Comparison of ENCODE assay signal across 22 cellular contexts in the genomic region with DNA sequence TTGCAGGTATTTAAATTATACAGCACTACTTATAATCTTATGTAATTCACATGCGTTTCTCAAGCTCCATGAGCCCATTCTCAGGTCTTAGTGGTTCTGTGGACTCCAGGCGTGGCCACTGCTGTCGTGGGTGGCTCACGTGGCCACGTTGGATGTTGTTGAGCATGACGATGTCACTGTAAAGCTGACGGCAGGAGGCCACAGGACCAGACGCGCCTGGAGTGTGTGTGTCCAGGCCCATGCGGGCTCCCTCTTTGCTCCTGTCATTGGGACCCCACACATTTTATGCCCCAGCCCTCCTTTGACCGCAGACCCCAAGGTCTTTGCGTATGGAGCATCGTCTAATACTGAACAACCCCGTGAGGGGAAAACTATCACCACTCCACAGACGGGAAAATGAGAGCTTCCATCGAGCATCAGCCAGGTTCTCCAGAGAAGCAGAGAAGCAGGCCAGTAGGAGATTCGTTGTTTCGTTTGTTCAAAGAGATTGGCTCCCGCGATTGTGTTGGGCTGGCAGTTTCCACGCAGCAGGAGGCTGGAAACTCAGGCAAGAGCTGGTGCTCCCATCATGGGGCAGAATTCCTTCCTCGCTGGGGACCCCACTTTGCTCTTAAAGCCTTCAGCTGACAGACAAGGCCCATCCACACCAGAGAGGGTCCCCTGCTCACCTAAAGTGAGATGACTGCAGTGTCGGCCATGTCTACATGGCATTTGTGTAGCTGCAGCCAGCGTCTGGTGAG.
"Had no signal": no experiment of that assay in that cellular context is flagged by ENCODE, and none has a peak within 500 bp of the region (broad histone marks: within the 10 kb centered on the region; RNA-seq: fewer than 3 reads in every experiment).

No MANE protein-coding gene starts in this region.

- H3K4me1 ChIP-seq: esophagus squamous epithelium had no signal

- H3K9me3 Mint-ChIP-seq: activated B cell treated with CpG ODN at 0.5 μM for 24 hours; activated T-cell treated with anti-CD3 and anti-CD28 coated beads, Interleukin-2, amount 50 U/mL, for 24 hours; endodermal cell; stimulated activated effector memory CD8-positive, alpha-beta T cell treated with anti-CD3 and anti-CD28 coated beads, Interleukin-12 subunit alpha, Interleukin-12 subunit beta, amount 100 ng/mL, for 72 hours; stimulated activated naive CD8-positive, alpha-beta T cell treated with anti-CD3 and anti-CD28 coated beads, Interleukin-15, Interleukin-2, amounts not matched to agents 100 ng/mL and 50 ng/mL, for 24 hours had no signal

- H3K27ac ChIP-seq: brain microvascular endothelial cell, esophagus squamous epithelium, skin epidermis had no signal

- H3K36me3 Mint-ChIP-seq: naive thymus-derived CD4-positive, alpha-beta T cell; stimulated activated effector memory CD8-positive, alpha-beta T cell treated with anti-CD3 and anti-CD28 coated beads, Interleukin-12 subunit alpha, Interleukin-12 subunit beta, amount 100 ng/mL, for 72 hours had no signal

- H3K27ac Mint-ChIP-seq: activated B cell treated with CpG ODN at 0.5 μM for 24 hours; activated CD4-positive, alpha-beta T cell treated with anti-CD3 and anti-CD28 coated beads for 36 hours; activated CD8-positive, alpha-beta T cell treated with anti-CD3 and anti-CD28 coated beads, Interleukin-2, amount 10 ng/mL, durations not matched to agents 7 days and 5 days; activated T-cell treated with anti-CD3 and anti-CD28 coated beads, Interleukin-2, amount 50 U/mL, for 24 hours; endodermal cell; naive thymus-derived CD4-positive, alpha-beta T cell; stimulated activated effector memory CD8-positive, alpha-beta T cell treated with anti-CD3 and anti-CD28 coated beads, Interleukin-12 subunit alpha, Interleukin-12 subunit beta, amount 100 ng/mL, for 72 hours; stimulated activated naive CD8-positive, alpha-beta T cell treated with anti-CD3 and anti-CD28 coated beads, Interleukin-15, Interleukin-2, amounts not matched to agents 100 ng/mL and 50 ng/mL, for 24 hours had no signal

- H3K36me3 ChIP-seq: brain microvascular endothelial cell, esophagus squamous epithelium, right lobe of liver had no signal

- H3K9me3 ChIP-seq: esophagus squamous epithelium, right lobe of liver had no signal

- H3K4me1 Mint-ChIP-seq: activated B cell treated with CpG ODN at 0.5 μM for 24 hours; activated CD4-positive, alpha-beta T cell treated with anti-CD3 and anti-CD28 coated beads for 36 hours; endodermal cell; naive thymus-derived CD4-positive, alpha-beta T cell; stimulated activated effector memory CD8-positive, alpha-beta T cell treated with anti-CD3 and anti-CD28 coated beads, Interleukin-12 subunit alpha, Interleukin-12 subunit beta, amount 100 ng/mL, for 72 hours had no signal

- H3K27me3 Mint-ChIP-seq: activated B cell treated with CpG ODN at 0.5 μM for 24 hours; stimulated activated naive CD8-positive, alpha-beta T cell treated with anti-CD3 and anti-CD28 coated beads, Interleukin-15, Interleukin-2, amounts not matched to agents 100 ng/mL and 50 ng/mL, for 24 hours had no signal

- H3K27me3 ChIP-seq: brain microvascular endothelial cell, esophagus squamous epithelium, right lobe of liver had no signal

- H3K4me3 Mint-ChIP-seq: activated B cell treated with CpG ODN at 0.5 μM for 24 hours; activated CD4-positive, alpha-beta T cell treated with anti-CD3 and anti-CD28 coated beads for 36 hours; activated CD8-positive, alpha-beta T cell treated with anti-CD3 and anti-CD28 coated beads, Interleukin-2, amount 10 ng/mL, durations not matched to agents 7 days and 5 days; activated T-cell treated with anti-CD3 and anti-CD28 coated beads, Interleukin-2, amount 50 U/mL, for 24 hours; endodermal cell; naive thymus-derived CD4-positive, alpha-beta T cell; stimulated activated effector memory CD8-positive, alpha-beta T cell treated with anti-CD3 and anti-CD28 coated beads, Interleukin-12 subunit alpha, Interleukin-12 subunit beta, amount 100 ng/mL, for 72 hours; stimulated activated naive CD8-positive, alpha-beta T cell treated with anti-CD3 and anti-CD28 coated beads, Interleukin-15, Interleukin-2, amounts not matched to agents 100 ng/mL and 50 ng/mL, for 24 hours had no signal

- H3K4me3 ChIP-seq: esophagus squamous epithelium, right lobe of liver, skin epidermis had no signal

- ATAC-seq: activated CD4-positive, alpha-beta T cell treated with anti-CD3 and anti-CD28 coated beads for 36 hours; activated CD8-positive, alpha-beta T cell treated with anti-CD3 and anti-CD28 coated beads, Interleukin-2, amount 10 ng/mL, durations not matched to agents 7 days and 5 days; naive thymus-derived CD4-positive, alpha-beta T cell; right lobe of liver; stimulated activated effector memory CD8-positive, alpha-beta T cell treated with anti-CD3 and anti-CD28 coated beads, Interleukin-12 subunit alpha, Interleukin-12 subunit beta, amount 100 ng/mL, for 72 hours had no signal

- DNase-seq: activated B cell treated with CpG ODN at 0.5 μM for 24 hours; activated CD4-positive, alpha-beta T cell treated with anti-CD3 and anti-CD28 coated beads for 36 hours; activated CD8-positive, alpha-beta T cell treated with anti-CD3 and anti-CD28 coated beads, Interleukin-2, amount 10 ng/mL, durations not matched to agents 7 days and 5 days; activated gamma-delta T cell treated with Interleukin-2 at 50 U/mL for 16 hours; activated naive CD4-positive, alpha-beta T cell treated with anti-CD3 and anti-CD28 coated beads, Interleukin-2, amount 50 U/mL, for 16 hours; activated T-cell treated with anti-CD3 and anti-CD28 coated beads, Interleukin-2, amount 50 U/mL, for 24 hours; amniotic stem cell; brain microvascular endothelial cell; caudate nucleus; esophagus squamous epithelium; foreskin melanocyte; islet precursor cell; midbrain; naive thymus-derived CD4-positive, alpha-beta T cell; occipital lobe; stimulated activated CD4-positive, alpha-beta T cell treated with anti-CD3 and anti-CD28 coated beads, Interleukin-4, amount 100 ng/mL, for 24 hours; T-helper 2 cell had no signal
